In the genomic region with DNA sequence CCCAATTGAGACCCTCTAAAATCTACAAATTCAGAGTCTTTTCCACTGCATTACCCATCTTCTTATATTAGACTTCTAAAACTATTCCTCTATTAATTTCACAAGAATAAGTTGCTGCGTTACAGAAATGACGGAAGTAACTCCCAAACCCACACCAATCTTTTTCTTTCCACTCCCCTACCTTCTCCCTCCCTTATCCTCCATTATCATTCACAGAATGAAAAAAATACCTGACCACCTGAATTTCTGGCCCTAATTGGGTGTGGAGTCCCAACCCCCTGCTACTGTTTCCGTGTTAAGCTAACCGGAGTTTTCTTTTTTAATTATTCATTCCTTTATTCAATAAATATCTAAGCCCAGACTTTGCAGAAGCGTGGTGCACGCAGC, we compare ENCODE assay signal across 8 cellular contexts. TPM values are rescaled to one million over a fixed set of nuclear protein-coding genes. Genes with fewer than 3 reads are reported as not detected.
DNase-seq lines count a peak whose midpoint lies in the region; ATAC-seq and TF ChIP-seq lines count a peak whose summit lies in the region.

No MANE protein-coding gene starts in this region.

- H3K36me3 ChIP-seq in H7 (replicated peaks; ENCODE audit: control insufficient read depth, insufficient read depth, low read length): no peaks in the 10 kb centered on the region
- H3K36me3 ChIP-seq in OCI-LY3 (replicated peaks; ENCODE audit: low read depth, low read length): no peaks in the 10 kb centered on the region

- no peak for ATAC-seq in effector memory CD8-positive, alpha-beta T cell (replicated peaks)
- ATAC-seq in natural killer cell treated with Interleukin-12 subunit alpha and Interleukin-12 subunit beta and Interleukin-15 and Interleukin-18, amount 100 ng/mL, for 72 hours: no peak

- no peaks in the 10 kb centered on the region for H3K9me3 ChIP-seq in OCI-LY3 (ENCODE audit: insufficient read depth, low read length)

- H3K4me2 ChIP-seq in OCI-LY3 (ENCODE audit: low read length): peak overlapping the region; percentile 85

- H3K4me3 ChIP-seq in H7 (ENCODE audit: insufficient read depth, low read depth, low read length) (peak overlapping the region; percentile 99), OCI-LY3 (ENCODE audit: low read length) (peak overlapping the region; percentile 93)

- TF ChIP-seq CTCF in OCI-LY3 (IDR thresholded peaks at IDR 0.05; ENCODE audit: low read depth, low read length) (no peak), GM10266 (IDR thresholded peaks at IDR 0.05; ENCODE audit: control insufficient read depth, insufficient read depth, low read depth, missing control alignments) (no peak)

- H3K27ac Mint-ChIP-seq in effector memory CD8-positive, alpha-beta T cell: peak overlapping the region; percentile 93 to 94
- peak overlapping the region; percentile 89 to 94 for H3K27ac Mint-ChIP-seq in natural killer cell treated with Interleukin-12 subunit alpha and Interleukin-12 subunit beta and Interleukin-15 and Interleukin-18, amount 100 ng/mL, for 72 hours

- peak; percentile 16 for DNase-seq in ELR (ENCODE audit: low read depth)
- DNase-seq in H7: peak; percentile 62
- no peak for DNase-seq in effector memory CD8-positive, alpha-beta T cell
- DNase-seq in natural killer cell treated with Interleukin-12 subunit alpha and Interleukin-12 subunit beta and Interleukin-15 and Interleukin-18, amount 100 ng/mL, for 72 hours (ENCODE audit: low spot score): no peak
- no peak for DNase-seq in GM10266 (ENCODE audit: extremely low spot score)
- DNase-seq in stimulated activated CD4-positive, alpha-beta T cell treated with anti-CD3 and anti-CD28 coated beads, Interleukin-2, amount 100 ng/mL, for 24 hours: no peak
- no peak for DNase-seq in midbrain (lab: John Stamatoyannopoulos, UW)

- peak overlapping the region; percentile 62; the same call in 1 of the 2 replicates for H2AFZ ChIP-seq in OCI-LY3 (ENCODE audit: low read depth, low read length)

- peak overlapping the region; percentile 86 for H3K9ac ChIP-seq in OCI-LY3 (ENCODE audit: low read length)

- H3K36me3 Mint-ChIP-seq in effector memory CD8-positive, alpha-beta T cell (ENCODE audit: insufficient read depth): peaks cover 12% of the 10 kb centered on the region
- H3K36me3 Mint-ChIP-seq in natural killer cell treated with Interleukin-12 subunit alpha and Interleukin-12 subunit beta and Interleukin-15 and Interleukin-18, amount 100 ng/mL, for 72 hours: no peaks in the 10 kb centered on the region

- peaks cover 56% of the 10 kb centered on the region for H3K79me2 ChIP-seq in OCI-LY3 (ENCODE audit: low read length)

- peak overlapping the region; percentile 63 for H3K27ac ChIP-seq in OCI-LY3 (ENCODE audit: low read length)

- no peaks in the 10 kb centered on the region for H3K9me3 Mint-ChIP-seq in effector memory CD8-positive, alpha-beta T cell
- H3K9me3 Mint-ChIP-seq in natural killer cell treated with Interleukin-12 subunit alpha and Interleukin-12 subunit beta and Interleukin-15 and Interleukin-18, amount 100 ng/mL, for 72 hours: no peaks in the 10 kb centered on the region

- H3K27me3 ChIP-seq in H7 (ENCODE audit: control insufficient read depth, insufficient read depth, low read length): no peaks in the 10 kb centered on the region
- H3K27me3 ChIP-seq in OCI-LY3 (ENCODE audit: low read depth, low read length): no peaks in the 10 kb centered on the region

- peaks cover 13% of the 10 kb centered on the region; the same call in 1 of the 2 replicates for H3K4me1 ChIP-seq in OCI-LY3 (ENCODE audit: low read length)

- H3K4me1 Mint-ChIP-seq in effector memory CD8-positive, alpha-beta T cell (ENCODE audit: low read depth in 2 of 2): peaks cover 24 to 39% of the 10 kb centered on the region in 2 donors
- H3K4me1 Mint-ChIP-seq in natural killer cell treated with Interleukin-12 subunit alpha and Interleukin-12 subunit beta and Interleukin-15 and Interleukin-18, amount 100 ng/mL, for 72 hours (ENCODE audit: low read depth in 2 of 2): peaks cover 19 to 24% of the 10 kb centered on the region in 2 donors

- H3K27me3 Mint-ChIP-seq in effector memory CD8-positive, alpha-beta T cell: no peaks in the 10 kb centered on the region
- H3K27me3 Mint-ChIP-seq in natural killer cell treated with Interleukin-12 subunit alpha and Interleukin-12 subunit beta and Interleukin-15 and Interleukin-18, amount 100 ng/mL, for 72 hours: no peaks in the 10 kb centered on the region

- peaks cover 30% of the 10 kb centered on the region for H4K20me1 ChIP-seq in OCI-LY3 (ENCODE audit: insufficient read depth, low read length)

- peak overlapping the region; percentile 81 to 94 for H3K4me3 Mint-ChIP-seq in effector memory CD8-positive, alpha-beta T cell
- peak overlapping the region; percentile 95 for H3K4me3 Mint-ChIP-seq in natural killer cell treated with Interleukin-12 subunit alpha and Interleukin-12 subunit beta and Interleukin-15 and Interleukin-18, amount 100 ng/mL, for 72 hours

RNA-seq across cellular contexts. Expression of a gene that starts 0.6 kb away (rescaled TPM):
- total RNA-seq in H7 (2014; rRNA removed; shearing (Covaris generic)): 101 and 134 TPM in 2 replicates
- total RNA-seq in natural killer cell treated with Interleukin-12 subunit alpha and Interleukin-12 subunit beta and Interleukin-15 and Interleukin-18, amount 100 ng/mL, for 72 hours: 10 to 100 TPM; 16.0 to 38.6 TPM

Comparison
In these comparisons a context has a peak if more than half of its experiments do, and no peak if none do; other contexts are left out.
1. DNase-seq: peak in ELR (single experiment) and H7 (single experiment); none in effector memory CD8-positive, alpha-beta T cell (0 of 3), natural killer cell treated with Interleukin-12 subunit alpha and Interleukin-12 subunit beta and Interleukin-15 and Interleukin-18, amount 100 ng/mL, for 72 hours (single experiment), GM10266 (single experiment), stimulated activated CD4-positive, alpha-beta T cell treated with anti-CD3 and anti-CD28 coated beads, Interleukin-2, amount 100 ng/mL, for 24 hours (0 of 2) and midbrain (single experiment).